Comparison of ENCODE assay signal across 2 cellular contexts in the genomic region with DNA sequence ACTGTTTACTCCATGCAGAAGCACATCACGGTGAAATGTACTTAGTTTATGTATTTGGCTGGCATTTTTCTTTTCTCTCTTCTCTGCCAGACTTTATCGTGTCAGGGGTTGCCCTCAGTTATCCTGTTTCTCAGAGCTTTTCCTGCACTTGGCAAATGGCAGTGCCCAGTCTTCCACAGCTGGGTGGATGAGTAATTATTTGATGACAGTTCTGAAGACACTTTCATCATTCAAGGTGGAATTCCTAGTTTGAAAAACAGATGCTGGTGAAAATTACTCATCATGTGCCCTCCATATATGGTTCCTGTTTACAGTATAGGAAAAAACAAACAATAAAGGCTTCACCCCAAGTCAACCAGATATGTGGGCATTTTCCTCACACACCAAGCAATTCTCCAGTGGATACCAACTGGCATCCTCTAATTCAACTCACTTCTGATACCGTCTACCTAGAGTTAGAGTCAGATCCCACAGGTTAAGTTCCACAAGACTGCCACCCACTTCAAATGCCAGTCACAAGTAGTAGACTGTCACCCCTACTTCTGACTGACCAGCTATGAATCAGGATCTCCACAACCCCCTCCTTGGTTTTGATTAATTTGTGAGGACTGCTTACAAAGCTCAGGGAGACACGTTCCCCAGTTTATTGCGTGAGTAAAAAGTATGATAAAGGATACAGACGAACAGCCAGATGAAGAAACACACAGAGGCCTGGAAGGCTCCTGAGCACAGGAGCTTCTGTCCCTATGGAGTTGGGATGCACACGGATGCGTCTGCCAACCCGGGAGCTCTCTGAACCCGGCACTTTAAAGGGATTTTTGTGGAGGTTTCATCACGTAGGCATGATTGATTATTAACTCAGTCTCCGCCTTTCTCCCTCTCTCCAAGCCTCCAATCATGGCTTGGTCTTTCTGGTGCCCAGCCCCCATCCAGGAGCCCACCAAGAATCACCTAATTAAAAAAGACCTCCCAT.
TF ChIP-seq lines count a peak whose summit lies in the region.

No MANE protein-coding gene starts in this region.

TF ChIP-seq in H1, 55 proteins besides CTCF, POLR2A, EP300 and RAD21:
- no peak for TF ChIP-seq ZNF274 (IDR thresholded peaks at IDR 0.05; ENCODE audit: borderline replicate concordance, extremely low read depth, low read length)
- TF ChIP-seq CBX5 (IDR thresholded peaks at IDR 0.05; ENCODE audit: low read depth, low read length) = no peak
- no peak for TF ChIP-seq PHF8 (conservative IDR thresholded peaks at IDR 0.05; ENCODE audit: low read depth, low read length)
- no peak for TF ChIP-seq SP2 (IDR thresholded peaks at IDR 0.05; ENCODE audit: low read length)
- TF ChIP-seq TAF1 (IDR thresholded peaks at IDR 0.05; ENCODE audit: low read depth, low read length) = no peak
- TF ChIP-seq RBBP5 (IDR thresholded peaks at IDR 0.05; ENCODE audit: borderline replicate concordance, low read depth, low read length) = no peak
- no peak for TF ChIP-seq BRCA1 (IDR thresholded peaks at IDR 0.05; ENCODE audit: low read depth, low read length)
- TF ChIP-seq TAF7 (optimal IDR thresholded peaks at IDR 0.05; ENCODE audit: borderline replicate concordance, low read depth, low read length) = no peak
- TF ChIP-seq CBX8 (IDR thresholded peaks at IDR 0.05; ENCODE audit: borderline replicate concordance, low read depth, low read length) = no peak

TF ChIP-seq in HepG2, 621 proteins besides CTCF, POLR2A, EP300 and RAD21:
- TF ChIP-seq, protein P1, sequence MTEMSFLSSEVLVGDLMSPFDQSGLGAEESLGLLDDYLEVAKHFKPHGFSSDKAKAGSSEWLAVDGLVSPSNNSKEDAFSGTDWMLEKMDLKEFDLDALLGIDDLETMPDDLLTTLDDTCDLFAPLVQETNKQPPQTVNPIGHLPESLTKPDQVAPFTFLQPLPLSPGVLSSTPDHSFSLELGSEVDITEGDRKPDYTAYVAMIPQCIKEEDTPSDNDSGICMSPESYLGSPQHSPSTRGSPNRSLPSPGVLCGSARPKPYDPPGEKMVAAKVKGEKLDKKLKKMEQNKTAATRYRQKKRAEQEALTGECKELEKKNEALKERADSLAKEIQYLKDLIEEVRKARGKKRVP (CRISPR knock-in tag; IDR thresholded peaks at IDR 0.05) = peak in 1 of 2 experiments; percentile 55; a peak in 1 of 4 replicates
- TF ChIP-seq SIN3B (IDR thresholded peaks at IDR 0.05; ENCODE audit: low read length) (no peak), LCORL (IDR thresholded peaks at IDR 0.05) (no peak), LCORL (CRISPR knock-in tag; IDR thresholded peaks at IDR 0.05) (no peak), SMYD3 (CRISPR knock-in tag; IDR thresholded peaks at IDR 0.05) (no peak), ZNF772 (CRISPR knock-in tag; IDR thresholded peaks at IDR 0.05) (no peak), POLR2G (IDR thresholded peaks at IDR 0.05; ENCODE audit: low read depth, low read length) (0 out of 2 replicates have a peak, but pooled peaks have one; percentile 32), POLR2AphosphoS5 (IDR thresholded peaks at IDR 0.05; ENCODE audit: low read depth, low read length) (peak; percentile 66), REL (CRISPR knock-in tag; conservative IDR thresholded peaks at IDR 0.05) (no peak), ZC3H4 (CRISPR knock-in tag; IDR thresholded peaks at IDR 0.05; ENCODE audit: borderline replicate concordance) (no peak), ZNF160 (CRISPR knock-in tag; IDR thresholded peaks at IDR 0.05) (no peak), TCF7 (IDR thresholded peaks at IDR 0.05; ENCODE audit: low read depth) (peak; percentile 34; the same call in 1 of the 2 replicates), KMT2B (CRISPR knock-in tag; IDR thresholded peaks at IDR 0.05) (no peak), DNMT3B (CRISPR knock-in tag; conservative IDR thresholded peaks at IDR 0.05) (no peak), NRL (CRISPR knock-in tag; IDR thresholded peaks at IDR 0.05; ENCODE audit: borderline replicate concordance) (no peak), FOSL2 (CRISPR knock-in tag; IDR thresholded peaks at IDR 0.05) (peak; percentile 54)
- TF ChIP-seq, protein P2, sequence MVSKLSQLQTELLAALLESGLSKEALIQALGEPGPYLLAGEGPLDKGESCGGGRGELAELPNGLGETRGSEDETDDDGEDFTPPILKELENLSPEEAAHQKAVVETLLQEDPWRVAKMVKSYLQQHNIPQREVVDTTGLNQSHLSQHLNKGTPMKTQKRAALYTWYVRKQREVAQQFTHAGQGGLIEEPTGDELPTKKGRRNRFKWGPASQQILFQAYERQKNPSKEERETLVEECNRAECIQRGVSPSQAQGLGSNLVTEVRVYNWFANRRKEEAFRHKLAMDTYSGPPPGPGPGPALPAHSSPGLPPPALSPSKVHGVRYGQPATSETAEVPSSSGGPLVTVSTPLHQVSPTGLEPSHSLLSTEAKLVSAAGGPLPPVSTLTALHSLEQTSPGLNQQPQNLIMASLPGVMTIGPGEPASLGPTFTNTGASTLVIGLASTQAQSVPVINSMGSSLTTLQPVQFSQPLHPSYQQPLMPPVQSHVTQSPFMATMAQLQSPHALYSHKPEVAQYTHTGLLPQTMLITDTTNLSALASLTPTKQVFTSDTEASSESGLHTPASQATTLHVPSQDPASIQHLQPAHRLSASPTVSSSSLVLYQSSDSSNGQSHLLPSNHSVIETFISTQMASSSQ (IDR thresholded peaks at IDR 0.05; ENCODE audit: low read depth) = peak; percentile 74
- TF ChIP-seq, protein P2 (CRISPR knock-in tag; IDR thresholded peaks at IDR 0.05; ENCODE audit: borderline replicate concordance) = peak; percentile 25; the same call in 1 of the 2 replicates
- TF ChIP-seq, protein P3, sequence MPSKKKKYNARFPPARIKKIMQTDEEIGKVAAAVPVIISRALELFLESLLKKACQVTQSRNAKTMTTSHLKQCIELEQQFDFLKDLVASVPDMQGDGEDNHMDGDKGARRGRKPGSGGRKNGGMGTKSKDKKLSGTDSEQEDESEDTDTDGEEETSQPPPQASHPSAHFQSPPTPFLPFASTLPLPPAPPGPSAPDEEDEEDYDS (CRISPR knock-in tag; IDR thresholded peaks at IDR 0.05) = peak; percentile 38; the same call in 1 of the 2 replicates
- TF ChIP-seq, protein P4, sequence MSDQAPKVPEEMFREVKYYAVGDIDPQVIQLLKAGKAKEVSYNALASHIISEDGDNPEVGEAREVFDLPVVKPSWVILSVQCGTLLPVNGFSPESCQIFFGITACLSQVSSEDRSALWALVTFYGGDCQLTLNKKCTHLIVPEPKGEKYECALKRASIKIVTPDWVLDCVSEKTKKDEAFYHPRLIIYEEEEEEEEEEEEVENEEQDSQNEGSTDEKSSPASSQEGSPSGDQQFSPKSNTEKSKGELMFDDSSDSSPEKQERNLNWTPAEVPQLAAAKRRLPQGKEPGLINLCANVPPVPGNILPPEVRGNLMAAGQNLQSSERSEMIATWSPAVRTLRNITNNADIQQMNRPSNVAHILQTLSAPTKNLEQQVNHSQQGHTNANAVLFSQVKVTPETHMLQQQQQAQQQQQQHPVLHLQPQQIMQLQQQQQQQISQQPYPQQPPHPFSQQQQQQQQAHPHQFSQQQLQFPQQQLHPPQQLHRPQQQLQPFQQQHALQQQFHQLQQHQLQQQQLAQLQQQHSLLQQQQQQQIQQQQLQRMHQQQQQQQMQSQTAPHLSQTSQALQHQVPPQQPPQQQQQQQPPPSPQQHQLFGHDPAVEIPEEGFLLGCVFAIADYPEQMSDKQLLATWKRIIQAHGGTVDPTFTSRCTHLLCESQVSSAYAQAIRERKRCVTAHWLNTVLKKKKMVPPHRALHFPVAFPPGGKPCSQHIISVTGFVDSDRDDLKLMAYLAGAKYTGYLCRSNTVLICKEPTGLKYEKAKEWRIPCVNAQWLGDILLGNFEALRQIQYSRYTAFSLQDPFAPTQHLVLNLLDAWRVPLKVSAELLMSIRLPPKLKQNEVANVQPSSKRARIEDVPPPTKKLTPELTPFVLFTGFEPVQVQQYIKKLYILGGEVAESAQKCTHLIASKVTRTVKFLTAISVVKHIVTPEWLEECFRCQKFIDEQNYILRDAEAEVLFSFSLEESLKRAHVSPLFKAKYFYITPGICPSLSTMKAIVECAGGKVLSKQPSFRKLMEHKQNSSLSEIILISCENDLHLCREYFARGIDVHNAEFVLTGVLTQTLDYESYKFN (CRISPR knock-in tag; conservative IDR thresholded peaks at IDR 0.05) = 0 out of 2 replicates have a peak, but pooled peaks have one; percentile 20
